ENCODE assay signal across 11 cellular contexts in the genomic region with DNA sequence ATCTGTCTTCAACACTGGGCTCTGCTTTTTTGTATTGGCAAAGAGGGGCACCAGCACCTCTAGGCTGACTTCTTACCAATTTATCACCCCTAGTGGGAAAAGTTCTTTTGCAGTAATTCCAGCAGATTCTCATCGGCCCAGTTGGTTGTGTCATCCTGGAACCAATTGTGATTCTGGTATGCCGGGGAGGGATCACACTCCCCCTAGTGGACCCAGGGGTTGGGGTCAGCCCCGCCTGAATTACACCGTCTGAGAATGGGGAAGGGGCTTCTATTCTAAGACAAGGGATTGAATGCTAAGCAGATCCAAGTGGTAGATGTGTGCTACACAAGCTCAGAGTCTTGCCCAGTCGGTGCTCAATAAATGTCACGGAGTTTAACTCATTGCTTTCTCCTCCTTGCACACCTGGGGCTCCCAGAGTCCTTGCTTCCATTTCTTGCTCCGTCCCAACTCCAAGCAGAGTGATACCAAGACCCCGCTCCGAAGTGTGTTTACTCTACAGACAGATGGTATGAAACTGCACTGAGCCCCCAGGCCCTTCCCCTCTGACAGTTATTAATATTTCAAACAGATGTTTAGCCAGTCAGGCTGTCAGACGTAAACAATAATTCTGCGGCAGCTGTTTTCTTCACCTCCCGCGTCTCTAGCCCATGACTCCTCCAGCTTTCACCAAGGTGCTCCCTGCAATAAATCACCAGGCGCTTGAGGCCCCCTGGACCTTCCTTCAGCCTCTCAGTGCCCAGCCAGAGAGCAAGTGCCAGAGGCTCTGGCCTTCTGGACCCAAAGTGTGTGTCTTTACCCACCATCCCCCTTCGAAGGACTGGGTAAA.
DNase-seq lines count a peak whose midpoint lies in the region; ATAC-seq and TF ChIP-seq lines count a peak whose summit lies in the region.
"Had no signal": no experiment of that assay in that cellular context is flagged by ENCODE, and none has a peak within 500 bp of the region (broad histone marks: within the 10 kb centered on the region; RNA-seq: fewer than 3 reads in every experiment).

No MANE protein-coding gene starts in this region.

- BruUV-seq in Calu3 (replicated peaks; lab: Mats Ljungman, UMichigan) = no TSS peak

- intact Hi-C loops in Calu3 (cut with micrococcal nuclease; ENCODE audit: unreplicated experiment) = no loop called here

- ATAC-seq in GM19351 (IDR thresholded peaks at IDR 0.05; ENCODE audit: unreplicated experiment) = no peak
- no peak for ATAC-seq in HG02678 (IDR thresholded peaks at IDR 0.05; ENCODE audit: unreplicated experiment)

- H3K36me3 Mint-ChIP-seq in Calu3 (ENCODE audit: insufficient read depth, unreplicated experiment) (no peaks in the 10 kb centered on the region), nephron progenitor cell (ENCODE audit: low read depth) (no peaks in the 10 kb centered on the region)

- H3K27me3 Mint-ChIP-seq in Calu3 (ENCODE audit: unreplicated experiment) = peaks cover 48% of the 10 kb centered on the region
- H3K27me3 Mint-ChIP-seq in nephron progenitor cell (ENCODE audit: low read depth, poor library complexity) = peaks cover 24% of the 10 kb centered on the region

- no peak overlapping the region for H3K27ac Mint-ChIP-seq in Calu3 (ENCODE audit: unreplicated experiment)
- peak overlapping the region; percentile 32 for H3K27ac Mint-ChIP-seq in nephron progenitor cell

- no peaks in the 10 kb centered on the region for H3K9me3 Mint-ChIP-seq in Calu3 (ENCODE audit: low read depth, unreplicated experiment)
- no peaks in the 10 kb centered on the region for H3K9me3 Mint-ChIP-seq in nephron progenitor cell

- H3K4me1 Mint-ChIP-seq in Calu3 (ENCODE audit: low read depth, unreplicated experiment) = no peaks in the 10 kb centered on the region
- peaks cover 24% of the 10 kb centered on the region for H3K4me1 Mint-ChIP-seq in nephron progenitor cell

- H3K4me3 Mint-ChIP-seq in Calu3 (ENCODE audit: low read depth, unreplicated experiment) = no peak overlapping the region
- H3K4me3 Mint-ChIP-seq in nephron progenitor cell = no peak overlapping the region

- peak; percentile 27 for DNase-seq in Calu3
- DNase-seq in cardiac fibroblast (ENCODE audit: low read depth in 2 of 2) = peak in 1 of 2 donors; percentile 11
- peak; percentile 52 for DNase-seq in nephron progenitor cell
- DNase-seq in GM19238 (ENCODE audit: insufficient read length, low spot score) = no peak
- DNase-seq in COR-L47 (lab: John Stamatoyannopoulos, UW) = no peak
- DNase-seq: MV-4-11, small intestine had no signal

- TF ChIP-seq CTCF in Calu3 (IDR thresholded peaks at IDR 0.05; ENCODE audit: unreplicated experiment) = peak; percentile 68
- TF ChIP-seq CTCF in LNCAP (IDR thresholded peaks at IDR 0.05) = peak; percentile 50; the same call in 1 of the 2 replicates
- TF ChIP-seq CTCF in cardiac fibroblast (IDR thresholded peaks at IDR 0.05; ENCODE audit: low read depth, low read length) = peak; percentile 14
- peak; percentile 57 for TF ChIP-seq CTCF in nephron progenitor cell (IDR thresholded peaks at IDR 0.05)

- CTCF ChIA-PET in Calu3 (lab: Charles Lee) = no interaction called here

- no peak overlapping the region for H3K4me3 ChIP-seq in cardiac fibroblast (replicated peaks in 1 of 2; ENCODE audit: low read depth in 2 of 2, low read length in 2 of 2)
- H3K4me3 ChIP-seq: HAP-1 had no signal

Comparison
In these comparisons a context has a peak if more than half of its experiments do, and no peak if none do; other contexts are left out.
1. DNase-seq: peak in Calu3 (single experiment) and nephron progenitor cell (single experiment); none in GM19238 (single experiment) and COR-L47 (single experiment).
2. CTCF ChIP-seq: peak in every context shown above with its lines; median percentile 68 in Calu3; 57 in nephron progenitor cell; 50 in LNCAP; 14 in cardiac fibroblast.